29 cellular contexts compared by ENCODE assay signal in the genomic region with DNA sequence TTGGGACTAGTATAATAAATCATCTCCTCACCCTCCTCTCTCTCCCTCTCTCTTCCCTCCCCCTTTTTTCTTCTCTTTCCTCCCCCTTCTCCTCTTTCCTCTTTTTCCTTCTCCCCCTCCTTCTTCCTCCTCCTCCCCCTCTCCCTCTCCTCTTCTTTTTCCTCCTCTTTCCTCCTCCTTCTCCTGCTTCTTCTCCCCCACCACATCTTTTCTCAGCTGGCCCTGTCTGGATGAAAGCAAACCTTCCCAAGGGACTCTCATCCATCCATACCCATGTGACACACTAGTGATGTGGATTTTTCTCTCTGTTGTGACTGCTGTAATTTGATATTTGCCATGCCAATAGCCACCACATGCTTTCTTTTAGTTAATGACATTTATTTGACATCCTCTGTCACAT.
DNase-seq lines count a peak whose midpoint lies in the region; ATAC-seq and TF ChIP-seq lines count a peak whose summit lies in the region.
"Had no signal": no experiment of that assay in that cellular context is flagged by ENCODE, and none has a peak within 500 bp of the region (broad histone marks: within the 10 kb centered on the region; RNA-seq: fewer than 3 reads in every experiment).

No MANE protein-coding gene starts in this region.

- DNase-seq in NCI-H1417 (lab: John Stamatoyannopoulos, UW): peak in 2 of 3 experiments; percentile 58 to 62
- no peak for DNase-seq in NCI-H1417 treated with DMSO at 0.1 percent for 48 hours (lab: John Stamatoyannopoulos, UW)
- DNase-seq in NCI-H2107 treated with DMSO at 0.1 percent for 48 hours (lab: John Stamatoyannopoulos, UW; ENCODE audit: unreplicated experiment): peak; percentile 37
- peak; percentile 8 for DNase-seq in SHP77 treated with DMSO at 0.1 percent for 48 hours (lab: John Stamatoyannopoulos, UW)
- no peak for DNase-seq in neural crest cell (ENCODE audit: low read depth, low spot score)
- no peak for DNase-seq in esophagus muscularis mucosa (ENCODE audit: extremely low spot score)
- no peak for DNase-seq in glomerular visceral epithelial cell (ENCODE audit: extremely low spot score)
- DNase-seq: activated CD4-positive, alpha-beta T cell treated with anti-CD3 and anti-CD28 coated beads, Interleukin-2, amount 50 U/mL, for 48 hours; activated CD4-positive, CD25-positive, alpha-beta regulatory T cell; activated CD8-positive, alpha-beta memory T cell treated with anti-CD3 and anti-CD28 coated beads, Interleukin-2, amount 50 U/mL, for 4 hours; activated naive CD4-positive, alpha-beta T cell treated with anti-CD3 and anti-CD28 coated beads, Interleukin-2, amount 50 U/mL, for 16 hours; AML-193; CD4-positive, alpha-beta memory T cell; DMS79 treated with DMSO at 0.1 percent for 48 hours; foreskin melanocyte; left cardiac atrium; mammary epithelial cell; NCI-H1105 treated with DMSO at 0.1 percent for 48 hours; NCI-H2227 treated with DMSO at 0.1 percent for 48 hours; Peyer's patch; right cardiac atrium; SIG-M5; spleen; trophoblast cell had no signal

- H3K36me3 Mint-ChIP-seq in neural crest cell (ENCODE audit: low read depth): no peaks in the 10 kb centered on the region
- H3K36me3 Mint-ChIP-seq: CD4-positive, alpha-beta memory T cell; neural progenitor cell had no signal

- no peak for TF ChIP-seq POLR2A in esophagus muscularis mucosa (IDR thresholded peaks at IDR 0.05; ENCODE audit: low read depth)

- no peaks in the 10 kb centered on the region for H3K9me3 ChIP-seq in esophagus muscularis mucosa
- H3K9me3 ChIP-seq: HAP-1, Peyer's patch had no signal

- no peak for ATAC-seq in GM21737 (IDR thresholded peaks at IDR 0.05; ENCODE audit: unreplicated experiment)
- ATAC-seq: activated T-helper 17 cell treated with anti-CD3 and anti-CD28 coated beads, Interleukin-2, amount 50 U/mL, for 72 hours; left cardiac atrium; right cardiac atrium had no signal

- H3K36me3 ChIP-seq in esophagus muscularis mucosa: no peaks in the 10 kb centered on the region
- H3K36me3 ChIP-seq: HAP-1, neural progenitor cell, Peyer's patch, spleen had no signal

- no peaks in the 10 kb centered on the region for H3K4me1 Mint-ChIP-seq in neural crest cell
- H3K4me1 Mint-ChIP-seq: activated T-helper 17 cell treated with anti-CD3 and anti-CD28 coated beads, Interleukin-2, amount 50 U/mL, for 72 hours; CD4-positive, alpha-beta memory T cell had no signal

- H3K4me3 Mint-ChIP-seq in neural crest cell: no peak overlapping the region
- H3K4me3 Mint-ChIP-seq: activated T-helper 17 cell treated with anti-CD3 and anti-CD28 coated beads, Interleukin-2, amount 50 U/mL, for 72 hours; CD4-positive, alpha-beta memory T cell; neural progenitor cell had no signal

- no peaks in the 10 kb centered on the region for H3K27me3 ChIP-seq in esophagus muscularis mucosa
- H3K27me3 ChIP-seq: neural progenitor cell, Peyer's patch, spleen had no signal

- no peaks in the 10 kb centered on the region for H3K9me3 Mint-ChIP-seq in neural crest cell
- H3K9me3 Mint-ChIP-seq: activated T-helper 17 cell treated with anti-CD3 and anti-CD28 coated beads, Interleukin-2, amount 50 U/mL, for 72 hours had no signal

- H3K27ac Mint-ChIP-seq in neural crest cell (ENCODE audit: unreplicated experiment): peak overlapping the region; percentile 52
- H3K27ac Mint-ChIP-seq: activated T-helper 17 cell treated with anti-CD3 and anti-CD28 coated beads, Interleukin-2, amount 50 U/mL, for 72 hours; CD4-positive, alpha-beta memory T cell; neural progenitor cell had no signal

- H3K27ac ChIP-seq in esophagus muscularis mucosa (replicated peaks in 1 of 4): no peak overlapping the region
- H3K27ac ChIP-seq: coronary artery, neural progenitor cell, Peyer's patch, spleen had no signal

- H3K4me3 ChIP-seq in esophagus muscularis mucosa: no peak overlapping the region
- H3K4me3 ChIP-seq: coronary artery, HAP-1, neural progenitor cell, Peyer's patch, spleen had no signal

- TF ChIP-seq CTCF in neural crest cell (conservative IDR thresholded peaks at IDR 0.05) (no peak), esophagus muscularis mucosa (IDR thresholded peaks at IDR 0.05) (no peak)

- H3K27me3 Mint-ChIP-seq in neural crest cell (ENCODE audit: low read depth): no peaks in the 10 kb centered on the region

- no peak for TF ChIP-seq EP300 in esophagus muscularis mucosa (IDR thresholded peaks at IDR 0.05)

- intact Hi-C loops in esophagus muscularis mucosa (cut with DNase I): no loop called here

- H3K4me1 ChIP-seq in esophagus muscularis mucosa: no peaks in the 10 kb centered on the region
- H3K4me1 ChIP-seq: HAP-1, neural progenitor cell, Peyer's patch, spleen had no signal

Comparison
In these comparisons a context has a peak if more than half of its experiments do, and no peak if none do; other contexts are left out.
1. DNase-seq: peak in NCI-H1417 (2 of 3), NCI-H2107 treated with DMSO at 0.1 percent for 48 hours (single experiment) and SHP77 treated with DMSO at 0.1 percent for 48 hours (single experiment); none in NCI-H1417 treated with DMSO at 0.1 percent for 48 hours (single experiment), neural crest cell (single experiment), esophagus muscularis mucosa (single experiment) and glomerular visceral epithelial cell (single experiment).